Comparison of ENCODE assay signal across 13 cellular contexts in the genomic region with DNA sequence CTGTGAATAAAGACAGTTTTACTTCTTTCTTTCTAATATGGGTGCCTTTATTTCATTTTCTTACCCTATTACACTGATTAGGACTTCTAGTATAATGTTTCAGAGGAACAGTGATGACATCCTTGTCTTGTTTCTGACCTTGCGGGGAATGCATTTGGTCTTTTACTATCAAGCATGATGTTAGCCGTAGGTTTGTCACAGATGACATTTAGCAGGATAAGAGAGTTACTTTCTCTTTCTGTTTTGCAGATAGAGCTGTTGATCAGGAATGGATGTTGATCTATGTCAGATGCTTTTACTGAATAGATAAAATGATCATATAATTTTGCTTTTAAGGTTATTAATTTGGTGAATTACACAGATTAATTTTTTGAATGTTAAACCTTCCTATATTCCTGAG. TPM values are rescaled to one million over a fixed set of nuclear protein-coding genes. Genes with fewer than 3 reads are reported as not detected.
"Had no signal": no experiment of that assay in that cellular context is flagged by ENCODE, and none has a peak within 500 bp of the region (broad histone marks: within the 10 kb centered on the region; RNA-seq: fewer than 3 reads in every experiment).

No MANE protein-coding gene starts in this region.

- H3K36me3 ChIP-seq: ascending aorta had no signal

- H3K27me3 ChIP-seq: ascending aorta had no signal

- H3K4me3 Mint-ChIP-seq: T-helper 1 cell treated with Interleukin-12 subunit alpha and Interleukin-12 subunit beta and Interleukin-4 antibody, amounts not matched to agents 30 μg/mL and 1 μg/mL, for 36 hours had no signal

- H3K9me3 Mint-ChIP-seq: T-helper 1 cell treated with Interleukin-12 subunit alpha and Interleukin-12 subunit beta and Interleukin-4 antibody, amounts not matched to agents 30 μg/mL and 1 μg/mL, for 36 hours had no signal

- ATAC-seq: SK-N-SH treated with all-trans-retinoic acid at 6 μM for 48 hours had no signal

- H3K27ac Mint-ChIP-seq: T-helper 1 cell treated with Interleukin-12 subunit alpha and Interleukin-12 subunit beta and Interleukin-4 antibody, amounts not matched to agents 30 μg/mL and 1 μg/mL, for 36 hours had no signal

- H3K79me2 ChIP-seq: parathyroid adenoma had no signal

- H3K4me1 ChIP-seq: parathyroid adenoma had no signal

- H3K4me3 ChIP-seq: ascending aorta, dorsolateral prefrontal cortex had no signal

- H2AFZ ChIP-seq: parathyroid adenoma had no signal

- DNase-seq: activated CD4-positive, alpha-beta T cell treated with anti-CD3 and anti-CD28 coated beads, Interleukin-2, amount 50 U/mL, for 4 hours; dorsolateral prefrontal cortex; hippocampal formation; kidney glomerular epithelial cell; small intestine; stimulated activated naive CD4-positive, alpha-beta T cell treated with Interleukin-2 at 50 U/mL for 16 hours; trophoblast cell had no signal

- H3K27ac ChIP-seq: ascending aorta, dorsolateral prefrontal cortex, parathyroid adenoma had no signal

- H3K9ac ChIP-seq: parathyroid adenoma had no signal

RNA-seq across cellular contexts. Expression of a gene that starts 39.4 kb away (rescaled TPM):
- total RNA-seq: ascending aorta, glomerular endothelial cell, lower leg skin had no signal

RNA-seq across cellular contexts. Expression of a gene that starts 54.8 kb away (rescaled TPM):
- total RNA-seq: ascending aorta, dorsolateral prefrontal cortex, glomerular endothelial cell, lower leg skin had no signal
